Comparison of ENCODE assay signal across 23 cellular contexts in the genomic region with DNA sequence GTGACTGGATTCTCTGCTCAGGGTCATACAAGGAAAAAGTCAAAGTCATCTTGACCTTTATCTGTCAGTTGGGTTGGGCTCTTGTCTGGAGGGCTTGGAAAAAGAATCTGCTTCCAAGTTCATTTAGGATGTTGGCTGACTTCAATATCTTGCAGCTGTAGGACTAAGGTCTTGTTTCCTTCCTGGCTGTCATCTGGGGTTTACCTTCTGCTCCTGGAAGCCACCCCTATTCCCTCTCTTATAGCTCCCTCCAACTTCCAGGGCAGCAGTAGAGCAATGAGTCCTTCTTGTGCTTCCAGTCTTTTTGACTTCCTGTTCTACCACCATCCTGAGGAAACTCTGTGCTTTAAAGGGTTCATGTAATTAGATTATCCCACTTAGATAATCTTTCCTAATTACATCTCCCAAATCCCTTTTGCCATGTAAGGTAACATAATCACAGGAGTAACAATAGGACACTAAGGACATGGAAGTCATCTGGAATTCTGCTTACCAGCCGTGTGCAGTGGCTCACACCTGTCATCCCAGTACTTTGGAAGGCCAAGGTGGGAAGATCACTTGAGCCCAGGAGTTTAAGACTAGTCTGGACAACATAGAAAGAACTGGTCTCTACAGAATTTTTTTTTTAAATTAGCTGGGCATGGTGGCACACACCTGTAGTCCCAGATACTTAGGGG.
"Had no signal": no experiment of that assay in that cellular context is flagged by ENCODE, and none has a peak within 500 bp of the region (broad histone marks: within the 10 kb centered on the region; RNA-seq: fewer than 3 reads in every experiment).

No MANE protein-coding gene starts in this region.

- H3K4me3 Mint-ChIP-seq: memory B cell; naive thymus-derived CD4-positive, alpha-beta T cell; nephron; stimulated activated effector memory CD8-positive, alpha-beta T cell treated with anti-CD3 and anti-CD28 coated beads, Interleukin-12 subunit alpha, Interleukin-12 subunit beta, amount 100 ng/mL, for 72 hours had no signal

- H3K4me1 Mint-ChIP-seq: memory B cell; naive thymus-derived CD4-positive, alpha-beta T cell; stimulated activated effector memory CD8-positive, alpha-beta T cell treated with anti-CD3 and anti-CD28 coated beads, Interleukin-12 subunit alpha, Interleukin-12 subunit beta, amount 100 ng/mL, for 72 hours had no signal

- H3K9me3 Mint-ChIP-seq: nephron had no signal

- H3K27me3 Mint-ChIP-seq: memory B cell had no signal

- DNase-seq: dorsolateral prefrontal cortex; effector CD4-positive, alpha-beta T cell; foreskin fibroblast; gastrocnemius medialis; head of caudate nucleus; midbrain; naive thymus-derived CD4-positive, alpha-beta T cell; nucleus accumbens; sigmoid colon; stimulated activated CD4-positive, alpha-beta T cell treated with anti-CD3 and anti-CD28 coated beads, Interleukin-2, amount 100 ng/mL, for 24 hours; stimulated activated CD4-positive, alpha-beta T cell treated with anti-CD3 and anti-CD28 coated beads, Interleukin-4, amount 100 ng/mL, for 24 hours; stimulated activated naive CD4-positive, alpha-beta T cell treated with Interleukin-2 at 50 U/mL for 16 hours; substantia nigra; testis; tibial artery; upper lobe of left lung had no signal

- H3K27me3 ChIP-seq: gastrocnemius medialis, right atrium auricular region, sigmoid colon, testis, tibial artery, upper lobe of left lung had no signal

- H3K36me3 ChIP-seq: gastrocnemius medialis, prostate gland, right atrium auricular region, sigmoid colon, tibial artery, upper lobe of left lung had no signal

- H3K9me3 ChIP-seq: gastrocnemius medialis, prostate gland, right atrium auricular region, sigmoid colon, testis, tibial artery, upper lobe of left lung had no signal

- H3K36me3 Mint-ChIP-seq: memory B cell; naive thymus-derived CD4-positive, alpha-beta T cell; stimulated activated effector memory CD8-positive, alpha-beta T cell treated with anti-CD3 and anti-CD28 coated beads, Interleukin-12 subunit alpha, Interleukin-12 subunit beta, amount 100 ng/mL, for 72 hours had no signal

- H3K27ac ChIP-seq: dorsolateral prefrontal cortex, epithelial cell of prostate, gastrocnemius medialis, prostate gland, right atrium auricular region, sigmoid colon, testis, tibial artery, upper lobe of left lung had no signal

- H3K27ac Mint-ChIP-seq: memory B cell; naive thymus-derived CD4-positive, alpha-beta T cell; nephron; stimulated activated effector memory CD8-positive, alpha-beta T cell treated with anti-CD3 and anti-CD28 coated beads, Interleukin-12 subunit alpha, Interleukin-12 subunit beta, amount 100 ng/mL, for 72 hours had no signal

- H3K4me3 ChIP-seq: dorsolateral prefrontal cortex, gastrocnemius medialis, lung, prostate gland, right atrium auricular region, sigmoid colon, testis, tibial artery, upper lobe of left lung had no signal

- H3K4me1 ChIP-seq: prostate gland had no signal
